23 cellular contexts compared by ENCODE assay signal in the genomic region with DNA sequence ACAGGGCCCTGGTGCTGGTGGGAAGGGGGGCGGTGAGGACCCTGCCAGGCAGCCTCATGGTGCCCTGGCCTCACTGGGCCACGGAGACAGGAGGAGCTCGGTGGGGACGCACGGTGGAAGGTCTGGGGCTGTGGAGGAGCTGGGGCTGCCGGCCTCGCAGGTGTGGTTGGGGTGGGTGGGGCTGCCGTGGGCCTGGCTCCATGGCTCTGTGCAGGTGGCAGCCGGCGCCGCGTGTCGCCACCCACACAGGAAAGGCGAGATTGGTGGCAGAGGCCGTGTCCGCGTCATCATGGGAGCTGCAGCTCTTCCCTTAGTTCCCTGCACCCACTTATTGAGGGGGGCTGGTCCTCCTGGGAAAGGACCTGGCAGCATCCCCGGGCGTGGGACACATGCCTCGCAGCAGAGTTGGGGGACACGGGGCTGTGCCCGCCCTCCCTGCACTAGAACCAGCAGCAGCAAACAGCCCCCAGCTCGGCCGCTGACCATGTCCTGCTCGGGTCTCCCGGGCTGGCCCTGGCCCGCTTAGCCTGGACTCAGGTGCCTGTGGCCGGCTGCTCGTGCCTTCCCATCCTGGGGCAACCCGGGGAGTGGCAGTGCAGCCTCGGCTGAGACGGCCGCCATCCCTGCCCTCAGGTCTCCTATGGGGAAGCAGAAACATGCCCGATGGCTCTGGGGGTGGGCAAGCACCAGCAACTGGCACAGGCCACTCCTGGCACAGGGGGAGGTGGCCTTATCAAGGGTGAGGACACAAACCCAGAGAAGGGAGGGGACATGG.
"Had no signal": no experiment of that assay in that cellular context is flagged by ENCODE, and none has a peak within 500 bp of the region (broad histone marks: within the 10 kb centered on the region; RNA-seq: fewer than 3 reads in every experiment).

No MANE protein-coding gene starts in this region.

- H3K4me2 ChIP-seq: neural progenitor cell, smooth muscle cell had no signal

- H3K9ac ChIP-seq: neural progenitor cell had no signal

- H2AFZ ChIP-seq: neural progenitor cell had no signal

- H3K4me1 ChIP-seq: neural progenitor cell, pancreas, psoas muscle, spleen, stomach, upper lobe of right lung, uterus had no signal

- H3K27ac ChIP-seq: neural progenitor cell, neutrophil, pancreas, psoas muscle, skin epidermis, spleen, stomach, thoracic aorta, thyroid gland, tibial nerve, upper lobe of right lung, uterus had no signal

- H3K27me3 ChIP-seq: neural progenitor cell, neutrophil, pancreas, thyroid gland, uterus had no signal

- H3K9me3 ChIP-seq: neutrophil, pancreas, thoracic aorta, thyroid gland, upper lobe of right lung, uterus had no signal

- H3K4me3 ChIP-seq: neural progenitor cell, pancreas, psoas muscle, skin epidermis, smooth muscle cell, spleen, stomach, thoracic aorta, thyroid gland, tibial nerve, upper lobe of right lung, uterus had no signal

- DNase-seq: naive thymus-derived CD4-positive, alpha-beta T cell; natural killer cell; nucleus accumbens; spleen; stimulated activated CD4-positive, alpha-beta T cell treated with anti-CD3 and anti-CD28 coated beads, Interleukin-12 subunit alpha, Interleukin-12 subunit beta, amount 100 ng/mL, for 4 hours; stimulated activated CD4-positive, alpha-beta T cell treated with anti-CD3 and anti-CD28 coated beads, Interleukin-1b, Interleukin-23, amount 100 ng/mL, for 48 hours; stimulated activated CD4-positive, alpha-beta T cell treated with anti-CD3 and anti-CD28 coated beads, Interleukin-4, amount 100 ng/mL, for 24 hours; stimulated activated naive B cell treated with anti-CD40 and anti-IgM and Interleukin-4, amounts not matched to agents 10 μg/mL and 1 μg/mL and 100 μg/mL, for 72 hours; stimulated activated naive CD4-positive, alpha-beta T cell treated with Interleukin-2 at 50 U/mL for 16 hours; stomach; thyroid gland; upper lobe of right lung; uterus had no signal

- ATAC-seq: naive thymus-derived CD4-positive, alpha-beta T cell; natural killer cell; pancreas; psoas muscle; sciatic nerve; stimulated activated effector memory CD8-positive, alpha-beta T cell treated with anti-CD3 and anti-CD28 coated beads, Interleukin-12 subunit alpha, Interleukin-12 subunit beta, amount 100 ng/mL, for 72 hours; stimulated activated naive B cell treated with anti-CD40 and anti-IgM and Interleukin-4, amounts not matched to agents 10 μg/mL and 1 μg/mL and 100 μg/mL, for 72 hours; upper lobe of right lung had no signal

- H3K36me3 ChIP-seq: neural progenitor cell, neutrophil, pancreas, spleen, stomach, thoracic aorta, thyroid gland, tibial nerve, upper lobe of right lung, uterus had no signal
